In the genomic region with DNA sequence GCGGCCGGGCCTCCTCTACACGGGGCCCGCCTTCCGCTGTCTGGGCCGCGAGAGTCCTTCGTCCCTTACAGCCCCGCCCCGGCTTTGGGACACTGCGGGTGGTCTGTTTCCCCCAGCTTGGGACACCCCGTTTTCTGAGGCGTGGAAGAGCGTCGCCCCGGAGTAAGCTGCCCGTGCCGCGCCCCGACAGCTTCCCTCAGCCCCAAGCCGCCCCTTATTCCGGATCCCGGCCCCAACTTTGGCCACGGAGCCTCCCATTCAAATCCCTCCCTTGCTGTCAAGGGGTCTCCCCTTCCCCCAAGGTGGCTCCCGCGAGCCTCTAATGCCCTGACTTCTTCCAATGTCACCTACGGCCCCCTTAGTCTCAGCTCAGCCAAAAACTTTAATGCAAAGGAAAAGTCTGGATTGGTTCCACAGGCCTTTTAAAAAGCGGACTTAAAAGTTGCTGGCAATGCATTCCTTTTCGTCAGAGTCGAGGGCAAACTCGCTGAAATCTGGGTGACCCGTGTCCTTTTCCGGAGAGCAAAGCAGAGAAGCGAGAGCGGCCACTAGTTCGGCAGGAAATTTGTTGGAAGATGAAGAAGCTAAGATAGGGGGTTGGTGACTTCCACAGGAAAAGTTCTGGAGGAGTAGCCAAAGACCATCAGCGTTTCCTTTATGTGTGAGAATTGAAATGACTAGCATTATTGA, we compare ENCODE assay signal across 8 cellular contexts. TPM values are rescaled to one million over a fixed set of nuclear protein-coding genes. Genes with fewer than 3 reads are reported as not detected.
A peak's percentile ranks its signal among the peaks of the same experiment; 100 is the strongest.
DNase-seq lines count a peak whose midpoint lies in the region; ATAC-seq and TF ChIP-seq lines count a peak whose summit lies in the region.

No MANE protein-coding gene starts in this region.

- peak overlapping the region; percentile 92 for H3K9ac ChIP-seq in endocrine pancreas (ENCODE audit: control insufficient read depth, insufficient read depth, low read length)

- intact Hi-C loops in aorta (cut with DNase I), result loop anchor here in 1 of 2 donors (5.0 kb wide), 2 partner anchors 69 to 149 kb away; no protein-coding TSS in a partner anchor

- peak overlapping the region; percentile 71 for H3K4me3 ChIP-seq in SJSA1
- H3K4me3 ChIP-seq in endocrine pancreas (ENCODE audit: control insufficient read depth, insufficient read depth, low read length), result peak overlapping the region; percentile 90
- H3K4me3 ChIP-seq in aorta (ENCODE audit: low read length in 2 of 2), result peak overlapping the region; percentile 36 to 83

- H3K27ac ChIP-seq in SJSA1 (peak overlapping the region; percentile 84), aorta (ENCODE audit: low read depth in 1 of 2, low read length in 2 of 2) (peak overlapping the region in 1 of 2 donors; percentile 64)

- TF ChIP-seq CTCF in GM20000 (IDR thresholded peaks at IDR 0.05; ENCODE audit: extremely low read depth, missing control alignments), result no peak

- H3K27me3 ChIP-seq in SJSA1 (replicated peaks) (no peaks in the 10 kb centered on the region), endocrine pancreas (ENCODE audit: control insufficient read depth, insufficient read depth, low read length) (no peaks in the 10 kb centered on the region), aorta (ENCODE audit: control insufficient read depth in 1 of 2, insufficient read depth in 2 of 2, low read length in 1 of 2) (no peaks in the 10 kb centered on the region)

- ATAC-seq in aorta (ENCODE audit: low FRiP score), result peak; percentile 9

- H3K9me3 ChIP-seq in SJSA1 (replicated peaks) (no peaks in the 10 kb centered on the region), endocrine pancreas (ENCODE audit: control insufficient read depth, low read length) (no peaks in the 10 kb centered on the region), aorta (ENCODE audit: control insufficient read depth, low read length) (no peaks in the 10 kb centered on the region)

- H3K4me1 ChIP-seq in SJSA1 (replicated peaks), result peaks cover 27% of the 10 kb centered on the region
- peaks cover 10% of the 10 kb centered on the region for H3K4me1 ChIP-seq in endocrine pancreas (ENCODE audit: control insufficient read depth, insufficient read depth, low read length)
- H3K4me1 ChIP-seq in aorta (ENCODE audit: control insufficient read depth in 1 of 2, insufficient read depth in 2 of 2, low read length in 2 of 2), result peaks cover 0 to 3% of the 10 kb centered on the region in 2 donors

- H3K36me3 ChIP-seq in SJSA1 (no peaks in the 10 kb centered on the region; the same call in 1 of the 2 replicates), endocrine pancreas (ENCODE audit: control insufficient read depth, insufficient read depth, low read length) (no peaks in the 10 kb centered on the region), aorta (ENCODE audit: control insufficient read depth in 1 of 2, insufficient read depth in 2 of 2, low read length in 1 of 2) (no peaks in the 10 kb centered on the region)

- WGBS in aorta, 2 donors, result 0 to 1% methylated on average over 25 to 37 of the region's 37 CpGs

- peak; percentile 20 for DNase-seq in stimulated activated CD4-positive, alpha-beta T cell treated with anti-CD3 and anti-CD28 coated beads, Interleukin-12 subunit alpha, Interleukin-12 subunit beta, amount 100 ng/mL, for 4 hours
- DNase-seq in stimulated activated CD4-positive, alpha-beta T cell treated with anti-CD3 and anti-CD28 coated beads, Interleukin-4, amount 100 ng/mL, for 24 hours, result no peak
- DNase-seq in SJSA1 (ENCODE audit: low read depth in 1 of 2, low spot score in 2 of 2), result peak in 1 of 2 experiments; percentile 38
- DNase-seq in mucosa of gallbladder (ENCODE audit: low spot score), result peak; percentile 36
- DNase-seq in aorta, result peak in 1 of 2 donors; percentile 66
- DNase-seq in GM20000 (ENCODE audit: low spot score), result no peak
- no peak for DNase-seq in ecto neural progenitor cell (ENCODE audit: low spot score)

RNA-seq across cellular contexts. Expression of a gene that starts 19.9 kb away (rescaled TPM):
- total RNA-seq in SJSA1 (2014; rRNA removed; shearing (Covaris generic)), result 25.9 and 41.5 TPM in 2 replicates
- total RNA-seq in mucosa of gallbladder (19.0 TPM), aorta (10 to 100 TPM; 18.7 to 20.2 TPM)
- 10 to 100 TPM in 1 of 2 donors, 1 to 10 TPM in 1; 9.5 to 17.0 TPM for polyA plus RNA-seq in aorta

RNA-seq across cellular contexts. Expression of a gene that starts 49.0 kb away (rescaled TPM):
- total RNA-seq in SJSA1 (2014; rRNA removed; shearing (Covaris generic)), result not detected in 2 replicates
- total RNA-seq in mucosa of gallbladder, result 0.09 TPM
- not detected for total RNA-seq in aorta
- not detected for polyA plus RNA-seq in aorta

Comparison
In these comparisons a context has a peak if more than half of its experiments do, and no peak if none do; other contexts are left out.
1. DNase-seq: peak in stimulated activated CD4-positive, alpha-beta T cell treated with anti-CD3 and anti-CD28 coated beads, Interleukin-12 subunit alpha, Interleukin-12 subunit beta, amount 100 ng/mL, for 4 hours (single experiment) and mucosa of gallbladder (single experiment); none in stimulated activated CD4-positive, alpha-beta T cell treated with anti-CD3 and anti-CD28 coated beads, Interleukin-4, amount 100 ng/mL, for 24 hours (single experiment), GM20000 (single experiment) and ecto neural progenitor cell (single experiment).
2. Peak in every context shown above with its lines, with median percentiles within 50 percentile points of each other: H3K4me3 ChIP-seq.